In the genomic region with DNA sequence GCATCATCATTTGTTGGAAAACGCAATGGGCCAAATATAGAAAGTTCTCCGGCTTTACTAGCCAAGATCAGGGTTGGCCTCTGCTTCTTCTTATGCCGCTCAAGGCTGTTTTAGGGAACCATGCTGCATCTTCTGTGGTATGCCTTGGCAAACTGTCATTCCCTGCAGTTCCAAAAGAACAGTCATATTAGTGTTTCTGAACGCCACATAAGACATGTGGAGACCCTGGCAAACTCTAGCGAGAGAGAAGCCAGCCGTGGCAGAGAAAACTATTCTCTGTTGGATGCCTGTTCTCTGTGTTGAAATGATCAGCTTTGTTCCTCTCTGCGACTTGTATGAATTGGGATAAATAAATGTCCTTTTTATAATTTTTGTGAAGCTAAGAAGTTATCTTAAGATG, we compare ENCODE assay signal across 19 cellular contexts. TPM values are rescaled to one million over a fixed set of nuclear protein-coding genes. Genes with fewer than 3 reads are reported as not detected.
DNase-seq lines count a peak whose midpoint lies in the region; TF ChIP-seq lines count a peak whose summit lies in the region.
"Had no signal": no experiment of that assay in that cellular context is flagged by ENCODE, and none has a peak within 500 bp of the region (broad histone marks: within the 10 kb centered on the region; RNA-seq: fewer than 3 reads in every experiment).

No MANE protein-coding gene starts in this region.

- H3K27ac ChIP-seq in coronary artery, result peak overlapping the region; percentile 9 to 34
- no peak overlapping the region for H3K27ac ChIP-seq in uterus
- H3K27ac ChIP-seq: 22Rv1, A549, BLaER1, GM23248, HL-60 had no signal

- TF ChIP-seq CTCF in coronary artery (IDR thresholded peaks at IDR 0.05) (no peak), uterus (IDR thresholded peaks at IDR 0.05) (no peak)

- TF ChIP-seq POLR2A in uterus (IDR thresholded peaks at IDR 0.05), result no peak

- no peak overlapping the region for H3K4me3 ChIP-seq in coronary artery
- no peak overlapping the region for H3K4me3 ChIP-seq in uterus
- H3K4me3 ChIP-seq: A549, BLaER1, GM23248 had no signal

- H3K9me3 ChIP-seq in uterus, result no peaks in the 10 kb centered on the region
- H3K9me3 ChIP-seq: A549, BLaER1 had no signal

- H3K27me3 ChIP-seq in uterus, result no peaks in the 10 kb centered on the region
- H3K27me3 ChIP-seq: BLaER1 had no signal

- DNase-seq in Ammon's horn (ENCODE audit: low spot score) (peak; percentile 50), coronary artery (ENCODE audit: low spot score) (no peak), globus pallidus (ENCODE audit: low spot score) (peak; percentile 62), pons (ENCODE audit: low spot score) (peak; percentile 55), GOT3 (lab: John Stamatoyannopoulos, UW) (no peak), uterus (no peak), mucosa of gallbladder (ENCODE audit: low spot score) (no peak), KBM-7 (no peak)
- DNase-seq: AML-193; CD4-positive, alpha-beta memory T cell; DND-41; EL; GM23248; HCEC 1CT had no signal

- H3K36me3 ChIP-seq in uterus, result no peaks in the 10 kb centered on the region

- in situ Hi-C loops in KBM-7 (cut with MboI; ENCODE audit: low pct_unique_long_range_greater_than_20kb, low sequenced_read_pairs), result no loop called here

- no peaks in the 10 kb centered on the region for H3K4me1 ChIP-seq in uterus

- intact Hi-C loops in uterus (cut with DNase I; ENCODE audit: low total_unique reads), result no loop called here

RNA-seq across cellular contexts. Expression of a gene that starts 10.9 kb away (rescaled TPM):
- total RNA-seq in uterus (10 to 100 TPM in 3 of 4 donors, 1 to 10 TPM in 1; 3.8 to 12.4 (median 11.7) TPM), mucosa of gallbladder (6.7 TPM)

RNA-seq across cellular contexts. Expression of a gene that starts 34.8 kb away (rescaled TPM):
- not detected for total RNA-seq in uterus
- total RNA-seq in mucosa of gallbladder, result not detected
- total RNA-seq: CD4-positive, alpha-beta memory T cell; GM23248; HT1080 had no signal

RNA-seq across cellular contexts. Expression of a gene that starts 46.4 kb away (rescaled TPM):
- total RNA-seq in uterus (10 to 100 TPM in 3 of 4 donors, 1 to 10 TPM in 1; 7.6 to 15.8 (median 12.5) TPM), mucosa of gallbladder (4.1 TPM)
- total RNA-seq: GM23248 had no signal

Comparison
In these comparisons a context has a peak if more than half of its experiments do, and no peak if none do; other contexts are left out.
1. DNase-seq: peak in Ammon's horn (single experiment), globus pallidus (single experiment) and pons (single experiment); none in coronary artery (single experiment), GOT3 (single experiment), uterus (0 of 2), mucosa of gallbladder (single experiment) and KBM-7 (single experiment).
2. H3K27ac ChIP-seq: peak in coronary artery (2 of 2); none in uterus (0 of 2).